ENCODE assay signal across 1 cellular context in the genomic region with DNA sequence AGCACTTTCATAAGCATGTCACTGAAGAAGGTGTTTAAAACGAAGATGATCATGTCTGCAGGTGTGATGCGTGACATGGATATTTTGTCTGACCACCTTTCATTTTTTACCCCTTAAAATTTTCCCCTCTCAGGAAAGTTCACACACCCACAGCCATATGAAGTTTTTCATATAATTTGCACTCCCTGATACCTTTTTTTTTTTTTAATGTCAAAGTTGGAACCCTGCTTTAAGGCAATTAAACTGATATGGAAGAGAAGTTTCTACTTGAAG.
TF ChIP-seq lines count a peak whose summit lies in the region.

No MANE protein-coding gene starts in this region.

TF ChIP-seq in GM12878, 131 proteins besides CTCF, POLR2A, EP300 and RAD21:
- no peak for TF ChIP-seq EED (IDR thresholded peaks at IDR 0.05; ENCODE audit: low read depth)
- no peak for TF ChIP-seq POLR2AphosphoS5 (IDR thresholded peaks at IDR 0.05; ENCODE audit: low read length)
- no peak for TF ChIP-seq SMAD1 (IDR thresholded peaks at IDR 0.05; ENCODE audit: low read depth, partially characterized antibody)
- TF ChIP-seq, protein P1, sequence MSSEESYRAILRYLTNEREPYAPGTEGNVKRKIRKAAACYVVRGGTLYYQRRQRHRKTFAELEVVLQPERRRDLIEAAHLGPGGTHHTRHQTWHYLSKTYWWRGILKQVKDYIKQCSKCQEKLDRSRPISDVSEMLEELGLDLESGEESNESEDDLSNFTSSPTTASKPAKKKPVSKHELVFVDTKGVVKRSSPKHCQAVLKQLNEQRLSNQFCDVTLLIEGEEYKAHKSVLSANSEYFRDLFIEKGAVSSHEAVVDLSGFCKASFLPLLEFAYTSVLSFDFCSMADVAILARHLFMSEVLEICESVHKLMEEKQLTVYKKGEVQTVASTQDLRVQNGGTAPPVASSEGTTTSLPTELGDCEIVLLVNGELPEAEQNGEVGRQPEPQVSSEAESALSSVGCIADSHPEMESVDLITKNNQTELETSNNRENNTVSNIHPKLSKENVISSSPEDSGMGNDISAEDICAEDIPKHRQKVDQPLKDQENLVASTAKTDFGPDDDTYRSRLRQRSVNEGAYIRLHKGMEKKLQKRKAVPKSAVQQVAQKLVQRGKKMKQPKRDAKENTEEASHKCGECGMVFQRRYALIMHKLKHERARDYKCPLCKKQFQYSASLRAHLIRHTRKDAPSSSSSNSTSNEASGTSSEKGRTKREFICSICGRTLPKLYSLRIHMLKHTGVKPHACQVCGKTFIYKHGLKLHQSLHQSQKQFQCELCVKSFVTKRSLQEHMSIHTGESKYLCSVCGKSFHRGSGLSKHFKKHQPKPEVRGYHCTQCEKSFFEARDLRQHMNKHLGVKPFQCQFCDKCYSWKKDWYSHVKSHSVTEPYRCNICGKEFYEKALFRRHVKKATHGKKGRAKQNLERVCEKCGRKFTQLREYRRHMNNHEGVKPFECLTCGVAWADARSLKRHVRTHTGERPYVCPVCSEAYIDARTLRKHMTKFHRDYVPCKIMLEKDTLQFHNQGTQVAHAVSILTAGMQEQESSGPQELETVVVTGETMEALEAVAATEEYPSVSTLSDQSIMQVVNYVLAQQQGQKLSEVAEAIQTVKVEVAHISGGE (CRISPR knock-in tag; IDR thresholded peaks at IDR 0.05) = no peak
- TF ChIP-seq HCFC1 (IDR thresholded peaks at IDR 0.05; ENCODE audit: low read length) = no peak
- no peak for TF ChIP-seq GATAD2B (conservative IDR thresholded peaks at IDR 0.05; ENCODE audit: low read depth)
- TF ChIP-seq HDGF (IDR thresholded peaks at IDR 0.05) = no peak
- no peak for TF ChIP-seq BCL3 (IDR thresholded peaks at IDR 0.05; ENCODE audit: borderline replicate concordance, insufficient read depth, low read depth, low read length, poor library complexity, severe bottlenecking)
- peak; percentile 9; the same call in 1 of the 2 replicates for TF ChIP-seq NFIC (IDR thresholded peaks at IDR 0.05; ENCODE audit: low read depth, low read length)
